Comparison of ENCODE assay signal across 1 cellular context in genomic region chr3:44976002-44976815, GRCh38.
TF ChIP-seq lines count a peak whose summit lies in the region.

Gene EXOSC7, plus strand, starts transcription at chr3:44976244. Its CDS starts 34 bp downstream, at chr3:44976278.
Gene ZDHHC3, minus strand, starts transcription at chr3:44976174. Its CDS starts 16,738 bp downstream, at chr3:44959436.

TF ChIP-seq in HepG2, 621 proteins besides CTCF, POLR2A, EP300 and RAD21 (continued from another document and continues in another):
- no peak for TF ChIP-seq ZNF879 (CRISPR knock-in tag; IDR thresholded peaks at IDR 0.05)
- peak; percentile 33; the same call in 1 of the 2 replicates for TF ChIP-seq ZBED4 (CRISPR knock-in tag; IDR thresholded peaks at IDR 0.05; ENCODE audit: borderline replicate concordance)
- TF ChIP-seq MXD4 (CRISPR knock-in tag; IDR thresholded peaks at IDR 0.05): peak; percentile 86; the same call in 1 of the 2 replicates
- no peak for TF ChIP-seq ZNF142 (CRISPR knock-in tag; IDR thresholded peaks at IDR 0.05)
- TF ChIP-seq TRIM22 (IDR thresholded peaks at IDR 0.05): no peak
- no peak for TF ChIP-seq EHMT2 (IDR thresholded peaks at IDR 0.05; ENCODE audit: borderline replicate concordance, low read depth, low read length)
- TF ChIP-seq BCL6 (CRISPR knock-in tag; IDR thresholded peaks at IDR 0.05): peak; percentile 60
- peak; percentile 43; the same call in 1 of the 2 replicates for TF ChIP-seq ZBTB4 (CRISPR knock-in tag; IDR thresholded peaks at IDR 0.05; ENCODE audit: borderline replicate concordance)
- peak; percentile 87 for TF ChIP-seq POLR2G (IDR thresholded peaks at IDR 0.05; ENCODE audit: low read depth, low read length)
- TF ChIP-seq ZSCAN21 (CRISPR knock-in tag; IDR thresholded peaks at IDR 0.05; ENCODE audit: borderline replicate concordance): peak; percentile 78
- no peak for TF ChIP-seq USF2 (IDR thresholded peaks at IDR 0.05; ENCODE audit: low read depth, low read length)
- TF ChIP-seq USF2 (CRISPR knock-in tag; IDR thresholded peaks at IDR 0.05; ENCODE audit: borderline replicate concordance): no peak
- TF ChIP-seq ZNF792 (CRISPR knock-in tag; IDR thresholded peaks at IDR 0.05): peak; percentile 88
- no peak for TF ChIP-seq EED (CRISPR knock-in tag; IDR thresholded peaks at IDR 0.05)
- peak; percentile 44; the same call in 1 of the 2 replicates for TF ChIP-seq ZMAT3 (CRISPR knock-in tag; conservative IDR thresholded peaks at IDR 0.05)
- no peak for TF ChIP-seq MEIS1 (CRISPR knock-in tag; IDR thresholded peaks at IDR 0.05; ENCODE audit: borderline replicate concordance)
- peak; percentile 93 for TF ChIP-seq ARID4A (CRISPR knock-in tag; IDR thresholded peaks at IDR 0.05; ENCODE audit: borderline replicate concordance)
- TF ChIP-seq FOXM1 (CRISPR knock-in tag; IDR thresholded peaks at IDR 0.05): no peak
- no peak; the same call in 1 of the 2 replicates for TF ChIP-seq ZNF333 (CRISPR knock-in tag; IDR thresholded peaks at IDR 0.05; ENCODE audit: borderline replicate concordance)
- TF ChIP-seq FLYWCH1 (CRISPR knock-in tag; IDR thresholded peaks at IDR 0.05): no peak
- no peak for TF ChIP-seq BCLAF1 (IDR thresholded peaks at IDR 0.05)
- TF ChIP-seq ADNP (CRISPR knock-in tag; IDR thresholded peaks at IDR 0.05): no peak
- no peak for TF ChIP-seq ISX (CRISPR knock-in tag; conservative IDR thresholded peaks at IDR 0.05)
- TF ChIP-seq ZNF577 (CRISPR knock-in tag; IDR thresholded peaks at IDR 0.05; ENCODE audit: borderline replicate concordance, low read depth): no peak
- TF ChIP-seq SALL2 (CRISPR knock-in tag; IDR thresholded peaks at IDR 0.05): no peak; the same call in 1 of the 2 replicates
- TF ChIP-seq MATR3 (CRISPR knock-in tag; IDR thresholded peaks at IDR 0.05): no peak
- no peak for TF ChIP-seq RAD51 (IDR thresholded peaks at IDR 0.05; ENCODE audit: borderline replicate concordance)
- no peak for TF ChIP-seq ZNF3 (CRISPR knock-in tag; IDR thresholded peaks at IDR 0.05)
